In the genomic region with DNA sequence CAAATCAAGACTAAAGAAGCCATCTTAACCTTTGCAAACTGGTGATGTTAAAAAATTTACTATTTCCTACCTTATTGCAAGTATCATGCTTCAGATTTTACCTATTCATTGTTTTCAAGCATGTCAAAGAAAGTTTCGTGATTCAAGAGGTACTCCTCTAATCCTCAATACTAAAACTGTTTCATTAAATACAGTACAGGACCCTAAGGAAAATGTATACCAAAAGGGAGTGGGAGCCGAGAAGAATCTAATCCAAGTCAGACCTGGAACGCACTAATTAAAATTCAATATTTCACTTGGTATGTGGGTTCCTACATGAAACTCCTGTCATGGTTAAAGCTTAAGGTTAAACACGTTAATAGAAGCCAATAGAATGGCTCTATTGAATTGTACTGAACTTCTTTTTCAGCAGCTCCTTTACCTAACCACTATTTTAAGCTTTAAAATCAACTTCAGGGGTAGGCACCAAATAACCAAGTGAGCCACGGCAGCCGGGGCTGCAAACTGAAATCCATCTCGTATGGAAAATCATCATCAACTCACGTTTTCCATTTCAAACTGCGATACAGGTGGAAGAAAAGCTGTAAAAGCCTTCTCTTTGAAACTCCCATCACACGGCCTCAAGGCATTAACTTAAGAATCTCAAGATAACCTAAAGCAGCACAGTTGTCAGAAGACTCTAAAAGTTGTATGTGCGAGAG, we compare ENCODE assay signal across 8 cellular contexts.
DNase-seq lines count a peak whose midpoint lies in the region; ATAC-seq and FAIRE-seq lines count a peak whose summit lies in the region.

No MANE protein-coding gene starts in this region.

- H3K27me3 Mint-ChIP-seq in CD8-positive, alpha-beta memory T cell = no peaks in the 10 kb centered on the region

- CTCF ChIA-PET in CD8-positive, alpha-beta memory T cell (lab: Charles Lee) = interaction anchor here (0.7 to 1.5 kb wide), 3 partner anchors 10 to 177 kb away, joined by 3 to 5 read pairs (median 3); no protein-coding TSS in a partner anchor

- H3K9me3 Mint-ChIP-seq in CD8-positive, alpha-beta memory T cell = no peaks in the 10 kb centered on the region

- peak overlapping the region; percentile 60 for H3K4me3 ChIP-seq in CD8-positive, alpha-beta memory T cell (ENCODE audit: low read length)
- H3K4me3 ChIP-seq in right cardiac atrium (ENCODE audit: low read length) = peak overlapping the region; percentile 84
- H3K4me3 ChIP-seq in skeletal muscle satellite cell (ENCODE audit: low read length) = peak overlapping the region; percentile 84

- intact Hi-C loops in right cardiac atrium (cut with DNase I) = loop anchor here in 3 of 4 donors (5.0 to 10.0 kb wide), 4 partner anchors 54 to 191 kb away; partner anchors contain the start of gene ZEB2 (in 1 of the 3)

- peaks cover 43 to 59% (median 54%) of the 10 kb centered on the region in 3 donors for H3K4me1 Mint-ChIP-seq in CD8-positive, alpha-beta memory T cell

- DNase-seq in CD8-positive, alpha-beta memory T cell = peak in 2 of 5 donors; percentile 6 to 52
- DNase-seq in M059J (ENCODE audit: low read depth) (peak; percentile 22), right cardiac atrium (peak in 1 of 3 donors; percentile 43), COLO829 (ENCODE audit: low spot score) (no peak), HTR-8/SVneo (ENCODE audit: insufficient read length, low spot score) (no peak), NCI-H2029 (lab: John Stamatoyannopoulos, UW) (no peak)
- peak; percentile 36 to 42 for DNase-seq in activated T-cell treated with anti-CD3 and anti-CD28 coated beads, Interleukin-2, amount 50 U/mL, for 48 hours

- no peaks in the 10 kb centered on the region for H3K27me3 ChIP-seq in CD8-positive, alpha-beta memory T cell (ENCODE audit: insufficient read depth, low read length, poor library complexity, severe bottlenecking)
- H3K27me3 ChIP-seq in right cardiac atrium (ENCODE audit: control insufficient read depth, insufficient read depth) (no peaks in the 10 kb centered on the region), skeletal muscle satellite cell (ENCODE audit: control insufficient read depth, insufficient read depth, low read length) (no peaks in the 10 kb centered on the region)

- POLR2A ChIA-PET in CD8-positive, alpha-beta memory T cell (lab: Charles Lee) = interaction anchor here (0.7 to 1.3 kb wide), 3 partner anchors 9 to 909 kb away, joined by 3 to 4 read pairs (median 3); no protein-coding TSS in a partner anchor

- H3K27ac ChIP-seq in CD8-positive, alpha-beta memory T cell (ENCODE audit: low read depth, low read length) = peak overlapping the region; percentile 71
- peak overlapping the region; percentile 14 for H3K27ac ChIP-seq in right cardiac atrium (ENCODE audit: low read length)

- no peaks in the 10 kb centered on the region for H3K9me3 ChIP-seq in CD8-positive, alpha-beta memory T cell (ENCODE audit: low read length)
- H3K9me3 ChIP-seq in right cardiac atrium (ENCODE audit: control insufficient read depth, low read length) (no peaks in the 10 kb centered on the region), skeletal muscle satellite cell (replicated peaks; ENCODE audit: low read length) (no peaks in the 10 kb centered on the region)

- H3K36me3 ChIP-seq in CD8-positive, alpha-beta memory T cell (ENCODE audit: insufficient read depth, low read length) = no peaks in the 10 kb centered on the region
- H3K36me3 ChIP-seq in skeletal muscle satellite cell (ENCODE audit: insufficient read depth, low read length) = no peaks in the 10 kb centered on the region

- ATAC-seq in right cardiac atrium = no peak

- peak overlapping the region; percentile 93 for H3K9ac ChIP-seq in skeletal muscle satellite cell (ENCODE audit: low read depth, low read length)

- H3K4me3 Mint-ChIP-seq in CD8-positive, alpha-beta memory T cell = peak overlapping the region; percentile 90 to 98 (median 95)

- H3K27ac Mint-ChIP-seq in CD8-positive, alpha-beta memory T cell = peak overlapping the region; percentile 91 to 98 (median 96)

- WGBS in right cardiac atrium = 10% methylated on average over 11 of the region's 11 CpGs

- peaks cover 4 to 22% (median 7%) of the 10 kb centered on the region in 3 donors for H3K36me3 Mint-ChIP-seq in CD8-positive, alpha-beta memory T cell

- peak overlapping the region; percentile 94 for H3K4me2 ChIP-seq in skeletal muscle satellite cell (ENCODE audit: low read length)

- H3K4me1 ChIP-seq in CD8-positive, alpha-beta memory T cell (ENCODE audit: insufficient read depth, low read length) = peaks cover 25% of the 10 kb centered on the region
- H3K4me1 ChIP-seq in right cardiac atrium (ENCODE audit: control insufficient read depth, insufficient read depth, low read length) (no peaks in the 10 kb centered on the region), skeletal muscle satellite cell (ENCODE audit: control insufficient read depth, insufficient read depth, low read length) (peaks cover 17% of the 10 kb centered on the region)

- no peak for FAIRE-seq in HTR-8/SVneo (lab: Jason Lieb, UNC)

Comparison
In these comparisons a context has a peak if more than half of its experiments do, and no peak if none do; other contexts are left out.
1. DNase-seq: peak in M059J (single experiment) and activated T-cell treated with anti-CD3 and anti-CD28 coated beads, Interleukin-2, amount 50 U/mL, for 48 hours (2 of 2); none in COLO829 (single experiment), HTR-8/SVneo (single experiment) and NCI-H2029 (single experiment).
2. Peak in every context shown above with its lines, with median percentiles within 50 percentile points of each other: H3K4me3 ChIP-seq.